9 cellular contexts compared by ENCODE assay signal in the genomic region with DNA sequence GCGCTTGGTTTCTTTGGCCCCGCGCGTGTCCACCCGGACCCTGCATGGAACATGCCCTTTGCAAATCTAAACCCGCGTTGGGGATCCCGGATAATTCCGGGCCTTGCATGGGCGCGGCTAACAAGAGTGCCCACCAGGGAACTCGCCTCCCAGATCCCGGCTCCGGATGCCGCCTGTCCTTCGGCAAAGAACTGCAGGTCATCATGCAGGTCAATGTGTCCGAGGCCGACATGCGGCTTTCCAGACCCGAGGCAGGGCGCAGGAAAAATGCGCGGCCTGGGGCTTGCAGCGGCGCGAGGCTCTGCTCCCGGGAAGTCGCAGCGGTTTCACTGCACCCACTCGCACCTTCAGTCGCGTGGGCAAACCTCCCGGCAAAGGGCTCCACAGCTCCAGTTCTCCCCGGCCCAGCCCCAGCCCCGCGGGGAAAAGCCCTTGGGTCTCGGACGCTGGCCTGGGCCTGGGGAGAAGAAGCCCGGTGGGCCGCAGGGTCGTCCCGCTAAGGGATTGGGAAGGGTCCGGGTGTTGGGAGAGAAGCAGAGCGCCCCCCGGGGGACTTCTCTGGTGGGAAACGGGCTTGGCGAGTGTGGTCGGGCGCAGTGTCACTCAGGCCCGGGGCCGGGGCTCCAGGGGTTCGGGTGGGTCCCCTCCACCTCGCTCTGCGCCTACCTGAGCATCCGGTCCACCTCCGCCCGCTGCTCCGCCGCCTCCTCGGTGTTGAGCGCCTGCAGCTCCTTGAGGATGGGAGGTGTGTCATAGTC. TPM values are rescaled to one million over a fixed set of nuclear protein-coding genes. Genes with fewer than 3 reads are reported as not detected.
DNase-seq lines count a peak whose midpoint lies in the region; ATAC-seq and TF ChIP-seq lines count a peak whose summit lies in the region.
"Had no signal": no experiment of that assay in that cellular context is flagged by ENCODE, and none has a peak within 500 bp of the region (broad histone marks: within the 10 kb centered on the region; RNA-seq: fewer than 3 reads in every experiment).

No MANE protein-coding gene starts in this region.

- peaks cover 44% of the 10 kb centered on the region for H4K20me1 ChIP-seq in BLaER1

- H3K9me3 ChIP-seq in BLaER1 (peaks cover 31% of the 10 kb centered on the region), lower lobe of right lung (no peaks in the 10 kb centered on the region)

- H3K9ac ChIP-seq in BLaER1 = no peak overlapping the region

- H3K4me2 ChIP-seq in BLaER1 = no peak overlapping the region

- H3K27ac ChIP-seq in BLaER1 (no peak overlapping the region), lower lobe of right lung (peak overlapping the region; percentile 84)

- peak; percentile 18 for ATAC-seq in GM21528 (IDR thresholded peaks at IDR 0.05; ENCODE audit: low FRiP score, unreplicated experiment)
- ATAC-seq in activated naive CD4-positive, alpha-beta T cell treated with anti-CD3 and anti-CD28 coated beads, Interleukin-2, amount 50 U/mL, for 72 hours = peak; percentile 34 to 46
- peak; percentile 59 to 67 for ATAC-seq in lower lobe of right lung
- ATAC-seq in HG03520 (IDR thresholded peaks at IDR 0.05; ENCODE audit: unreplicated experiment) = no peak

- intact Hi-C loops in lower lobe of right lung (cut with DNase I) = no loop called here

- peaks cover 96% of the 10 kb centered on the region for H3K27me3 ChIP-seq in BLaER1
- H3K27me3 ChIP-seq in lower lobe of right lung (ENCODE audit: low read depth) = peaks cover 87% of the 10 kb centered on the region

- DNase-seq in activated naive CD4-positive, alpha-beta T cell treated with anti-CD3 and anti-CD28 coated beads, Interleukin-2, amount 50 U/mL, for 72 hours (ENCODE audit: low spot score in 2 of 2) = peak in 1 of 2 donors; percentile 16
- DNase-seq in lower lobe of right lung = peak; percentile 72
- DNase-seq in RPMI8226 = no peak
- no peak for DNase-seq in pons (ENCODE audit: low spot score)
- DNase-seq in foreskin melanocyte = no peak
- DNase-seq: NCI-H1105 treated with DMSO at 0.1 percent for 48 hours had no signal

- H3K36me3 ChIP-seq in BLaER1 (no peaks in the 10 kb centered on the region), lower lobe of right lung (no peaks in the 10 kb centered on the region)

- no peak overlapping the region for H3K27ac Mint-ChIP-seq in activated naive CD4-positive, alpha-beta T cell treated with anti-CD3 and anti-CD28 coated beads, Interleukin-2, amount 50 U/mL, for 72 hours

- H3K4me3 ChIP-seq in BLaER1 = peak overlapping the region; percentile 33; the same call in 1 of the 2 replicates
- peak overlapping the region; percentile 56 for H3K4me3 ChIP-seq in lower lobe of right lung

- H3K9me3 Mint-ChIP-seq in activated naive CD4-positive, alpha-beta T cell treated with anti-CD3 and anti-CD28 coated beads, Interleukin-2, amount 50 U/mL, for 72 hours = no peaks in the 10 kb centered on the region

- no peaks in the 10 kb centered on the region for H3K4me1 ChIP-seq in BLaER1
- H3K4me1 ChIP-seq in lower lobe of right lung = peaks cover 30% of the 10 kb centered on the region

- TF ChIP-seq CTCF in lower lobe of right lung (IDR thresholded peaks at IDR 0.05) = no peak

- H3K36me3 Mint-ChIP-seq in activated naive CD4-positive, alpha-beta T cell treated with anti-CD3 and anti-CD28 coated beads, Interleukin-2, amount 50 U/mL, for 72 hours = peaks cover 0 to 5% of the 10 kb centered on the region in 2 donors

RNA-seq across cellular contexts. Expression of a gene that starts 0.8 kb away (rescaled TPM):
- total RNA-seq in activated naive CD4-positive, alpha-beta T cell treated with anti-CD3 and anti-CD28 coated beads, Interleukin-2, amount 50 U/mL, for 72 hours = 1 to 10 TPM in 1 of 2 donors, under 1 TPM in 1; 0.14 to 1.4 TPM
- 15.2 TPM for total RNA-seq in lower lobe of right lung
